In the genomic region with DNA sequence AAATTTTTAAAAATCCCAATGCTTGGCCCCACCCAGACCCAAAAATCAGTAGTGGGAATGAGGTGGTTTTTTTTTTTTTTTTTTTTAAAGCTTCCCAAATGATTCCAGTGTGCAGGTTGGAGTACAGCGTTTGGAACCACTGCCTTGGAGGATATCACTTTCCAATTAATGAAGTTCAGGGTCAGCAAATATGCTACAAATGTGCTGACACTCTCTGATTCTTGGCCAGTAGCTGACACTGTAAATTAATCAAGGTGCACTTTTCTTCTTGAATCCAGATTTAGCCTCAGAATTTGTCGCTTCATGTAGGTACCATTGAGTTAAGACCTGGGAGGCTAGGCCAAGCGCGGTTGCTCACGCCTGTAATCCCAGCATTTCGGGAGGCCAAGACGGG, we compare ENCODE assay signal across 33 cellular contexts.
"Had no signal": no experiment of that assay in that cellular context is flagged by ENCODE, and none has a peak within 500 bp of the region (broad histone marks: within the 10 kb centered on the region; RNA-seq: fewer than 3 reads in every experiment).

No MANE protein-coding gene starts in this region.

- H3K36me3 ChIP-seq: MG63 had no signal

- DNase-seq: Karpas-422, Kasumi-1, MM.1S, MV-4-11, NCI-H1048, NCI-H1092, NCI-H1092 treated with DMSO at 0.1 percent for 48 hours, NCI-H1105, NCI-H1105 treated with DMSO at 0.1 percent for 48 hours, NCI-H1417, NCI-H1417 treated with DMSO at 0.1 percent for 48 hours, NCI-H1436, NCI-H1436 treated with DMSO at 0.1 percent for 48 hours, NCI-H146, NCI-H1694, NCI-H1694 treated with DMSO at 0.1 percent for 48 hours, NCI-H187, NCI-H187 treated with DMSO at 0.1 percent for 48 hours, NCI-H1930, NCI-H2029, NCI-H2029 treated with DMSO at 0.1 percent for 48 hours, NCI-H2081, NCI-H2081 treated with DMSO at 0.1 percent for 48 hours, NCI-H2107, NCI-H2171, NCI-H2171 treated with DMSO at 0.1 percent for 48 hours, NCI-H2227 treated with DMSO at 0.1 percent for 48 hours, NCI-H226, NCI-H345, NCI-H510A, NCI-H510A treated with DMSO at 0.1 percent for 48 hours, NCI-H524 had no signal

- H3K4me3 ChIP-seq: MG63 had no signal

- H3K27me3 ChIP-seq: MG63 had no signal

- H3K9me3 ChIP-seq: MG63 had no signal
